In genomic region chr9:92438900-92439526, GRCh38 we compare ENCODE assay signal across 12 cellular contexts. TPM values are rescaled to one million over a fixed set of nuclear protein-coding genes. Genes with fewer than 3 reads are reported as not detected.
DNase-seq lines count a peak whose midpoint lies in the region; ATAC-seq and TF ChIP-seq lines count a peak whose summit lies in the region.
"Had no signal": no experiment of that assay in that cellular context is flagged by ENCODE, and none has a peak within 500 bp of the region (broad histone marks: within the 10 kb centered on the region; RNA-seq: fewer than 3 reads in every experiment).

No MANE protein-coding gene starts in this region.

- H3K4me3 ChIP-seq in heart left ventricle, result peak overlapping the region in 1 of 12 donors; percentile 3

- H3K27me3 ChIP-seq in heart left ventricle, result no peaks in the 10 kb centered on the region

- H3K27me3 Mint-ChIP-seq in type B pancreatic cell, result no peaks in the 10 kb centered on the region

- no peaks in the 10 kb centered on the region for H3K36me3 ChIP-seq in heart left ventricle

- H3K27ac ChIP-seq in heart left ventricle, result no peak overlapping the region

- no peaks in the 10 kb centered on the region for H3K4me1 Mint-ChIP-seq in type B pancreatic cell (ENCODE audit: unreplicated experiment)

- H3K4me1 ChIP-seq in heart left ventricle, result peaks cover 0 to 7% (median 0%) of the 10 kb centered on the region in 12 donors

- no peaks in the 10 kb centered on the region for H3K9me3 Mint-ChIP-seq in type B pancreatic cell

- H3K36me3 Mint-ChIP-seq in type B pancreatic cell, result no peaks in the 10 kb centered on the region

- no peak for TF ChIP-seq POLR2A in heart left ventricle (IDR thresholded peaks at IDR 0.05)

- H3K9me3 ChIP-seq in heart left ventricle, result no peaks in the 10 kb centered on the region

- intact Hi-C loops in heart left ventricle (cut with DNase I) (loop anchor here in 9 of 10 donors (5.0 to 10.0 kb wide), 9 partner anchors 94 to 304 kb away; partner anchors contain the start of genes CENPP (in 1 of the 9) and NOL8 (in 1 of the 9)), cardiac septum (cut with DNase I) (loop anchor here (5.0 kb wide), 1 partner anchor 97 kb away; no protein-coding TSS in a partner anchor)

- in situ Hi-C loops in SK-MEL-5 (cut with HindIII; ENCODE audit: low pct_unique_long_range_greater_than_20kb, low sequenced_read_pairs), result no loop called here

- ATAC-seq in heart left ventricle (no peak), GM18498 (IDR thresholded peaks at IDR 0.05; ENCODE audit: unreplicated experiment) (no peak)
- ATAC-seq: Panc1 had no signal

- TF ChIP-seq CTCF in heart left ventricle (IDR thresholded peaks at IDR 0.05) (peak in 11 of 12 donors; percentile 18 to 57 (median 46)), type B pancreatic cell (conservative IDR thresholded peaks at IDR 0.05) (peak; percentile 65)

- H3K4me3 Mint-ChIP-seq in type B pancreatic cell, result no peak overlapping the region

- H3K27ac Mint-ChIP-seq in type B pancreatic cell, result no peak overlapping the region

- 74 to 84% (median 82%) methylated on average over 5 of the region's 5 CpGs for WGBS in heart left ventricle, 4 donors

- DNase-seq in heart left ventricle (no peak), cardiac septum (ENCODE audit: low spot score) (no peak), SK-MEL-5 (ENCODE audit: low read depth, low spot score) (peak; percentile 32), fibroblast of the conjunctiva (ENCODE audit: low read depth) (peak; percentile 32), type B pancreatic cell (ENCODE audit: extremely low spot score, unreplicated experiment) (no peak), DMS79 treated with DMSO at 0.1 percent for 48 hours (lab: John Stamatoyannopoulos, UW) (no peak), NCI-H774 (lab: John Stamatoyannopoulos, UW) (no peak)
- DNase-seq: activated CD8-positive, alpha-beta memory T cell treated with anti-CD3 and anti-CD28 coated beads, Interleukin-2, amount 50 U/mL, for 4 hours; DMS79; posterior cingulate gyrus had no signal

RNA-seq across cellular contexts. Expression of gene OMD, which starts 14.7 kb away (rescaled TPM):
- total RNA-seq in heart left ventricle, result 10 to 100 TPM in 1 of 9 donors, 1 to 10 TPM in 8; 2.3 to 10.2 (median 5.9) TPM
- 1 to 10 TPM; 1.5 to 2.6 TPM for polyA plus RNA-seq in heart left ventricle
- total RNA-seq in cardiac septum, result 6.5 TPM
- total RNA-seq in SK-MEL-5 (2014; rRNA removed; shearing (Covaris generic)), result not detected in 2 replicates
- not detected in 2 replicates for polyA plus RNA-seq in SK-MEL-5 (2015; cell fraction: cytosol; rRNA removed)
- polyA plus RNA-seq in SK-MEL-5 (2015; cell fraction: nucleus; rRNA removed), result not detected in 2 replicates
- total RNA-seq in type B pancreatic cell (ENCODE audit: low replicate concordance), result not detected in 2 replicates

RNA-seq across cellular contexts. Expression of gene OGN, which starts 34.6 kb away (rescaled TPM):
- total RNA-seq in heart left ventricle (10 to 100 TPM in 5 of 9 donors, 1 to 10 TPM in 4; 2.8 to 65.4 (median 11.9) TPM), cardiac septum (15.2 TPM), type B pancreatic cell (ENCODE audit: low replicate concordance) (2.8 TPM in 1 of 2 replicates, not detected in the other)
- polyA plus RNA-seq in heart left ventricle, result 1 to 10 TPM; 2.1 to 3.5 TPM
- total RNA-seq in SK-MEL-5 (2014; rRNA removed; shearing (Covaris generic)), result not detected in 2 replicates
- not detected in 2 replicates for polyA plus RNA-seq in SK-MEL-5 (2015; cell fraction: cytosol; rRNA removed)
- not detected in 2 replicates for polyA plus RNA-seq in SK-MEL-5 (2015; cell fraction: nucleus; rRNA removed)

RNA-seq across cellular contexts. Expression of gene ASPN, which starts 43.3 kb away (rescaled TPM):
- 10 to 100 TPM in 7 of 9 donors, 1 to 10 TPM in 2; 6.6 to 36.3 (median 18.0) TPM for total RNA-seq in heart left ventricle
- polyA plus RNA-seq in heart left ventricle, result 1 to 10 TPM; 4.6 to 8.0 TPM
- total RNA-seq in cardiac septum, result 30.3 TPM
- not detected in 2 replicates for total RNA-seq in SK-MEL-5 (2014; rRNA removed; shearing (Covaris generic))
- not detected in 2 replicates for polyA plus RNA-seq in SK-MEL-5 (2015; cell fraction: cytosol; rRNA removed)
- not detected in 2 replicates for polyA plus RNA-seq in SK-MEL-5 (2015; cell fraction: nucleus; rRNA removed)
- 1.3 TPM in 1 of 2 replicates, not detected in the other for total RNA-seq in type B pancreatic cell (ENCODE audit: low replicate concordance)

Comparison
In these comparisons a context has a peak if more than half of its experiments do, and no peak if none do; other contexts are left out.
1. DNase-seq: peak in SK-MEL-5 (single experiment) and fibroblast of the conjunctiva (single experiment); none in heart left ventricle (0 of 5), cardiac septum (single experiment), type B pancreatic cell (single experiment), DMS79 treated with DMSO at 0.1 percent for 48 hours (single experiment) and NCI-H774 (single experiment).